Comparison of ENCODE assay signal across 1 cellular context in the genomic region with DNA sequence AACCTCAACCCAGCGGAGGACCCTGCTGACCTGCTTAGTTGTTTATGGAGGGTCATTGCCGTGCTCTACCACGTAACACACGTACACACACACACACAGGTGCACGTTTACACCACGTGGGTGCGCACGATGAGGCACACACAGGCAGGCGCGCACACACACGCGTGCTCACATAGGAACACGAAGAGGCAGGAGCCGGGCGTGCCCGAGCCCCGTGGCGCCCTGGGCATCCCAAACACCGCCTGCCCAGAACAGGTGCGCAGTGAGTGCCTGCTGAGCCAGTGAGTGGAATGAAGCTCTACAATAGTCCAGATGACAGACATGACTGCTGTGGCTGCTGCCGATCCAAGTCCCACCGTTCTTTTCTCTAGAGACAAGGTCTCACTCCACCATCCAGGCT.
TF ChIP-seq lines count a peak whose summit lies in the region.

No MANE protein-coding gene starts in this region.

TF ChIP-seq in H1, 55 proteins besides CTCF, POLR2A, EP300 and RAD21:
- TF ChIP-seq JUND (IDR thresholded peaks at IDR 0.05; ENCODE audit: low read length) (no peak), POLR2AphosphoS5 (IDR thresholded peaks at IDR 0.05; ENCODE audit: low read depth, low read length) (no peak), CHD1 (IDR thresholded peaks at IDR 0.05; ENCODE audit: low read depth, low read length) (no peak), YY1 (IDR thresholded peaks at IDR 0.05; ENCODE audit: low read depth, low read length) (no peak), EGR1 (IDR thresholded peaks at IDR 0.05; ENCODE audit: borderline replicate concordance, low read depth, low read length) (no peak), POU5F1 (IDR thresholded peaks at IDR 0.05; ENCODE audit: low read depth, low read length) (no peak), KDM4A (IDR thresholded peaks at IDR 0.05; ENCODE audit: low read depth, low read length, severe bottlenecking) (no peak), TEAD4 (IDR thresholded peaks at IDR 0.05; ENCODE audit: low read depth, low read length) (no peak), JUN (IDR thresholded peaks at IDR 0.05; ENCODE audit: low read depth, low read length) (no peak), NANOG (IDR thresholded peaks at IDR 0.05; ENCODE audit: insufficient read depth, low read depth, low read length, poor library complexity, severe bottlenecking) (no peak), USF2 (IDR thresholded peaks at IDR 0.05; ENCODE audit: low read length) (no peak), GTF2F1 (IDR thresholded peaks at IDR 0.05; ENCODE audit: borderline replicate concordance, low read depth, low read length) (no peak), RBBP5 (IDR thresholded peaks at IDR 0.05; ENCODE audit: borderline replicate concordance, low read depth, low read length) (no peak), KDM1A (IDR thresholded peaks at IDR 0.05; ENCODE audit: borderline replicate concordance, low read length) (no peak), ASH2L (IDR thresholded peaks at IDR 0.05; ENCODE audit: low read length) (no peak), CREB1 (IDR thresholded peaks at IDR 0.05) (no peak), SP2 (IDR thresholded peaks at IDR 0.05; ENCODE audit: low read length) (no peak), CTBP2 (IDR thresholded peaks at IDR 0.05; ENCODE audit: borderline replicate concordance, insufficient read depth, insufficient read length, low read length) (no peak), TCF12 (IDR thresholded peaks at IDR 0.05; ENCODE audit: low read depth, low read length) (no peak)
